1 cellular context compared by ENCODE assay signal in the genomic region with DNA sequence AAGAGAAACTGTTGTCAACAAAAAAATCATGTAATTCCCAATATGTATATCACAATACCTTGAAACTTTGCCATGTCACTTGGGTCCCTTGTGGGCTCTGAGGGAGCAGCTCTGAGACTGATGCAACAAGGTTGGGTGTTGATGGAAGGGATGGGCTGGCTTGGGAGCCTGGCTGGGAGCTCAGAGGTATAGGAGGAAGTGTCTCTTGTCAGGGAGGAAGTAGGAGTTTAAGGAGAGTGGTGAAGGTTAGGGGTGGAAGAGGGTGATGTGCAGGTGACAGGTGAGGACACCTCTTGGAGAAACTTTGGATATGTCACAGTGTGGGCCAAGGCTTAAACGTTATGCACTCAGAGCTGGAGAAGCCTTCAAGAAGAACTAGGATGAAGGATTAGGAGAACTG.
TF ChIP-seq lines count a peak whose summit lies in the region.

No MANE protein-coding gene starts in this region.

TF ChIP-seq in IMR-90, 13 proteins besides CTCF, POLR2A, EP300 and RAD21 (continued from another document):
- TF ChIP-seq MXI1 (IDR thresholded peaks at IDR 0.05; ENCODE audit: borderline replicate concordance, low read depth, low read length) = no peak
- no peak for TF ChIP-seq MAZ (IDR thresholded peaks at IDR 0.05; ENCODE audit: borderline replicate concordance, low read depth, low read length)
- TF ChIP-seq MAFK (IDR thresholded peaks at IDR 0.05; ENCODE audit: low read depth, low read length) = no peak
